ENCODE assay signal across 36 cellular contexts in genomic region chr17:59545942-59546341, GRCh38.
"Had no signal": no experiment of that assay in that cellular context is flagged by ENCODE, and none has a peak within 500 bp of the region (broad histone marks: within the 10 kb centered on the region; RNA-seq: fewer than 3 reads in every experiment).

No MANE protein-coding gene starts in this region.

- H3K4me1 ChIP-seq: adrenal gland, body of pancreas, breast epithelium, esophagus muscularis mucosa, foreskin keratinocyte, gastroesophageal sphincter had no signal

- H3K4me3 ChIP-seq: adrenal gland, body of pancreas, breast epithelium, cardiac muscle cell, esophagus muscularis mucosa, gastroesophageal sphincter had no signal

- H3K27me3 ChIP-seq: adrenal gland, body of pancreas, breast epithelium, cardiac muscle cell, esophagus muscularis mucosa, foreskin keratinocyte, gastroesophageal sphincter had no signal

- ATAC-seq: activated CD4-positive, alpha-beta T cell treated with anti-CD3 and anti-CD28 coated beads for 36 hours; activated CD8-positive, alpha-beta memory T cell treated with anti-CD3 and anti-CD28 coated beads, Interleukin-2, amount 10 ng/mL, durations not matched to agents 7 days and 5 days; activated CD8-positive, alpha-beta T cell treated with anti-CD3 and anti-CD28 coated beads, Interleukin-2, amount 10 ng/mL, durations not matched to agents 7 days and 5 days; activated naive CD8-positive, alpha-beta T cell treated with anti-CD3 and anti-CD28 coated beads, Interleukin-2, amount 50 U/mL, for 24 hours; body of pancreas; effector memory CD8-positive, alpha-beta T cell; foreskin keratinocyte; gastroesophageal sphincter; T-helper 17 cell had no signal

- H3K4me1 Mint-ChIP-seq: activated CD4-positive, alpha-beta T cell treated with anti-CD3 and anti-CD28 coated beads for 36 hours; activated CD4-positive, alpha-beta T cell treated with anti-CD3 and anti-CD28 coated beads, Interleukin-2, amount 10 ng/mL, durations not matched to agents 24 days and 14 days; activated CD8-positive, alpha-beta memory T cell treated with anti-CD3 and anti-CD28 coated beads, Interleukin-2, amount 10 ng/mL, durations not matched to agents 7 days and 5 days; activated naive CD4-positive, alpha-beta T cell treated with anti-CD3 and anti-CD28 coated beads, Interleukin-2, amount 50 U/mL, for 24 hours; activated naive CD8-positive, alpha-beta T cell treated with anti-CD3 and anti-CD28 coated beads for 36 hours; activated naive CD8-positive, alpha-beta T cell treated with anti-CD3 and anti-CD28 coated beads, Interleukin-2, amount 50 U/mL, for 24 hours; central memory CD8-positive, alpha-beta T cell; T-helper 17 cell had no signal

- DNase-seq: activated CD4-positive, alpha-beta memory T cell treated with anti-CD3 and anti-CD28 coated beads for 36 hours; activated CD4-positive, alpha-beta T cell treated with anti-CD3 and anti-CD28 coated beads for 36 hours; activated CD4-positive, alpha-beta T cell treated with anti-CD3 and anti-CD28 coated beads, Interleukin-2, amount 10 ng/mL, durations not matched to agents 24 days and 14 days; activated CD4-positive, CD25-positive, alpha-beta regulatory T cell; activated CD4-positive, CD25-positive, alpha-beta regulatory T cell treated with anti-CD3 and anti-CD28 coated beads, Interleukin-2, amount 50 U/mL, for 72 hours; activated CD8-positive, alpha-beta memory T cell treated with anti-CD3 and anti-CD28 coated beads, Interleukin-2, amount 10 ng/mL, durations not matched to agents 7 days and 5 days; activated CD8-positive, alpha-beta memory T cell treated with anti-CD3 and anti-CD28 coated beads, Interleukin-2, amount 50 U/mL, for 4 hours; activated CD8-positive, alpha-beta T cell treated with anti-CD3 and anti-CD28 coated beads, Interleukin-2, amount 10 ng/mL, durations not matched to agents 7 days and 5 days; activated effector memory CD4-positive, alpha-beta T cell treated with anti-CD3 and anti-CD28 coated beads, Interleukin-2, amount 50 U/mL, for 16 hours; activated naive CD4-positive, alpha-beta T cell treated with anti-CD3 and anti-CD28 coated beads for 36 hours; activated naive CD8-positive, alpha-beta T cell treated with anti-CD3 and anti-CD28 coated beads for 36 hours; activated naive CD8-positive, alpha-beta T cell treated with anti-CD3 and anti-CD28 coated beads, Interleukin-2, amount 50 U/mL, for 24 hours; activated T-cell treated with anti-CD3 and anti-CD28 coated beads, Interleukin-2, amount 50 U/mL, for 1 hour; activated T-cell treated with anti-CD3 and anti-CD28 coated beads, Interleukin-2, amount 50 U/mL, for 48 hours; adrenal gland; amygdala; aorta; body of pancreas; cortex of kidney; dermis blood vessel endothelial cell; effector CD4-positive, alpha-beta T cell; effector memory CD8-positive, alpha-beta T cell; erythroblast; foreskin keratinocyte; T-helper 1 cell; T-helper 17 cell; T1000 had no signal

- H3K27ac ChIP-seq: adrenal gland, body of pancreas, breast epithelium, cardiac muscle cell, esophagus muscularis mucosa, foreskin keratinocyte, gastroesophageal sphincter had no signal

- H3K36me3 Mint-ChIP-seq: activated CD4-positive, alpha-beta memory T cell treated with anti-CD3 and anti-CD28 coated beads for 36 hours; activated CD8-positive, alpha-beta memory T cell treated with anti-CD3 and anti-CD28 coated beads, Interleukin-2, amount 10 ng/mL, durations not matched to agents 7 days and 5 days; activated naive CD4-positive, alpha-beta T cell treated with anti-CD3 and anti-CD28 coated beads, Interleukin-2, amount 50 U/mL, for 24 hours; activated naive CD8-positive, alpha-beta T cell treated with anti-CD3 and anti-CD28 coated beads for 36 hours had no signal

- H3K27ac Mint-ChIP-seq: activated CD4-positive, alpha-beta memory T cell treated with anti-CD3 and anti-CD28 coated beads for 36 hours; activated CD4-positive, alpha-beta T cell treated with anti-CD3 and anti-CD28 coated beads for 36 hours; activated CD4-positive, alpha-beta T cell treated with anti-CD3 and anti-CD28 coated beads, Interleukin-2, amount 10 ng/mL, durations not matched to agents 24 days and 14 days; activated CD8-positive, alpha-beta memory T cell treated with anti-CD3 and anti-CD28 coated beads, Interleukin-2, amount 10 ng/mL, durations not matched to agents 7 days and 5 days; activated CD8-positive, alpha-beta T cell treated with anti-CD3 and anti-CD28 coated beads, Interleukin-2, amount 10 ng/mL, durations not matched to agents 7 days and 5 days; activated naive CD4-positive, alpha-beta T cell treated with anti-CD3 and anti-CD28 coated beads for 36 hours; activated naive CD4-positive, alpha-beta T cell treated with anti-CD3 and anti-CD28 coated beads, Interleukin-2, amount 50 U/mL, for 24 hours; activated naive CD8-positive, alpha-beta T cell treated with anti-CD3 and anti-CD28 coated beads for 36 hours; activated naive CD8-positive, alpha-beta T cell treated with anti-CD3 and anti-CD28 coated beads, Interleukin-2, amount 50 U/mL, for 24 hours; activated T-helper 1 cell treated with anti-CD3 and anti-CD28 coated beads, Interleukin-12 subunit alpha, Interleukin-12 subunit beta, Interleukin-2, Interleukin-4 antibody, amounts not matched to agents 30 ng/mL and 10 ng/mL and 1 ng/mL, durations not matched to agents 14 hours and 24 hours and 36 hours; activated T-helper 2 cell treated with anti-CD3 and anti-CD28 coated beads, Interferon-gamma antibody, Interleukin-2, Interleukin-4, amounts not matched to agents 10 μg/mL and 5 μg/mL and 100 μg/mL, durations not matched to agents 14 hours and 24 hours and 36 hours; effector memory CD8-positive, alpha-beta T cell; T-helper 17 cell; T-helper 2 cell treated with Interferon-gamma antibody and Interleukin-4, amounts not matched to agents 5 μg/mL and 100 μg/mL, for 36 hours had no signal

- H3K9me3 ChIP-seq: adrenal gland, body of pancreas, breast epithelium, esophagus muscularis mucosa, gastroesophageal sphincter had no signal

- H3K4me3 Mint-ChIP-seq: activated CD4-positive, alpha-beta memory T cell treated with anti-CD3 and anti-CD28 coated beads for 36 hours; activated CD4-positive, alpha-beta T cell treated with anti-CD3 and anti-CD28 coated beads for 36 hours; activated CD4-positive, alpha-beta T cell treated with anti-CD3 and anti-CD28 coated beads, Interleukin-2, amount 10 ng/mL, durations not matched to agents 24 days and 14 days; activated CD8-positive, alpha-beta memory T cell treated with anti-CD3 and anti-CD28 coated beads, Interleukin-2, amount 10 ng/mL, durations not matched to agents 7 days and 5 days; activated CD8-positive, alpha-beta T cell treated with anti-CD3 and anti-CD28 coated beads, Interleukin-2, amount 10 ng/mL, durations not matched to agents 7 days and 5 days; activated naive CD4-positive, alpha-beta T cell treated with anti-CD3 and anti-CD28 coated beads for 36 hours; activated naive CD4-positive, alpha-beta T cell treated with anti-CD3 and anti-CD28 coated beads, Interleukin-2, amount 50 U/mL, for 24 hours; activated naive CD8-positive, alpha-beta T cell treated with anti-CD3 and anti-CD28 coated beads for 36 hours; activated naive CD8-positive, alpha-beta T cell treated with anti-CD3 and anti-CD28 coated beads, Interleukin-2, amount 50 U/mL, for 24 hours; activated T-helper 1 cell treated with anti-CD3 and anti-CD28 coated beads, Interleukin-12 subunit alpha, Interleukin-12 subunit beta, Interleukin-2, Interleukin-4 antibody, amounts not matched to agents 30 ng/mL and 10 ng/mL and 1 ng/mL, durations not matched to agents 14 hours and 24 hours and 36 hours; central memory CD8-positive, alpha-beta T cell; effector memory CD8-positive, alpha-beta T cell; T-helper 17 cell; T-helper 2 cell treated with Interferon-gamma antibody and Interleukin-4, amounts not matched to agents 5 μg/mL and 100 μg/mL, for 36 hours had no signal

- H3K9me3 Mint-ChIP-seq: activated CD4-positive, alpha-beta memory T cell treated with anti-CD3 and anti-CD28 coated beads for 36 hours; activated CD4-positive, alpha-beta T cell treated with anti-CD3 and anti-CD28 coated beads, Interleukin-2, amount 10 ng/mL, durations not matched to agents 24 days and 14 days; activated naive CD4-positive, alpha-beta T cell treated with anti-CD3 and anti-CD28 coated beads for 36 hours; activated naive CD4-positive, alpha-beta T cell treated with anti-CD3 and anti-CD28 coated beads, Interleukin-2, amount 50 U/mL, for 24 hours; activated naive CD8-positive, alpha-beta T cell treated with anti-CD3 and anti-CD28 coated beads for 36 hours; activated naive CD8-positive, alpha-beta T cell treated with anti-CD3 and anti-CD28 coated beads, Interleukin-2, amount 50 U/mL, for 24 hours; activated T-helper 1 cell treated with anti-CD3 and anti-CD28 coated beads, Interleukin-12 subunit alpha, Interleukin-12 subunit beta, Interleukin-2, Interleukin-4 antibody, amounts not matched to agents 30 ng/mL and 10 ng/mL and 1 ng/mL, durations not matched to agents 14 hours and 24 hours and 36 hours; activated T-helper 2 cell treated with anti-CD3 and anti-CD28 coated beads, Interferon-gamma antibody, Interleukin-2, Interleukin-4, amounts not matched to agents 10 μg/mL and 5 μg/mL and 100 μg/mL, durations not matched to agents 14 hours and 24 hours and 36 hours; central memory CD8-positive, alpha-beta T cell; effector memory CD8-positive, alpha-beta T cell; T-helper 2 cell treated with Interferon-gamma antibody and Interleukin-4, amounts not matched to agents 5 μg/mL and 100 μg/mL, for 36 hours had no signal

- H3K36me3 ChIP-seq: adrenal gland, breast epithelium, cardiac muscle cell, esophagus muscularis mucosa, gastroesophageal sphincter had no signal
